In genomic region chr11:98589975-98590374, GRCh38 we compare ENCODE assay signal across 29 cellular contexts.
"Had no signal": no experiment of that assay in that cellular context is flagged by ENCODE, and none has a peak within 500 bp of the region (broad histone marks: within the 10 kb centered on the region; RNA-seq: fewer than 3 reads in every experiment).

No MANE protein-coding gene starts in this region.

- H3K4me2 ChIP-seq: hepatocyte had no signal

- H3K27me3 ChIP-seq: ascending aorta, cardiac muscle cell, colonic mucosa, gastrocnemius medialis, hepatocyte, ovary had no signal

- H3K79me2 ChIP-seq: hepatocyte had no signal

- ATAC-seq: gastrocnemius medialis, left cardiac atrium, left ventricle myocardium superior, sciatic nerve had no signal

- H3K36me3 ChIP-seq: ascending aorta, cardiac muscle cell, colonic mucosa, gastrocnemius medialis, ovary, thoracic aorta had no signal

- H3K27ac ChIP-seq: ascending aorta, colonic mucosa, epithelial cell of prostate, gastrocnemius medialis, hepatocyte, ovary, skin epidermis, thoracic aorta had no signal

- DNase-seq: activated CD4-positive, alpha-beta memory T cell treated with anti-CD3 and anti-CD28 coated beads for 36 hours; activated CD4-positive, alpha-beta T cell treated with anti-CD3 and anti-CD28 coated beads, Interleukin-2, amount 10 ng/mL, durations not matched to agents 24 days and 14 days; activated CD4-positive, CD25-positive, alpha-beta regulatory T cell treated with anti-CD3 and anti-CD28 coated beads, Interleukin-2, amount 50 U/mL, for 72 hours; activated CD8-positive, alpha-beta memory T cell treated with anti-CD3 and anti-CD28 coated beads, Interleukin-2, amount 50 U/mL, for 4 hours; activated effector memory CD4-positive, alpha-beta T cell treated with anti-CD3 and anti-CD28 coated beads, Interleukin-2, amount 50 U/mL, for 16 hours; activated naive CD4-positive, alpha-beta T cell treated with anti-CD3 and anti-CD28 coated beads for 36 hours; activated naive CD8-positive, alpha-beta T cell treated with anti-CD3 and anti-CD28 coated beads, Interleukin-2, amount 10 ng/mL, durations not matched to agents 7 days and 5 days; activated T-cell treated with anti-CD3 and anti-CD28 coated beads, Interleukin-2, amount 50 U/mL, for 1 hour; cerebellar nuclear complex; colonic mucosa; effector CD8-positive, alpha-beta T cell; gastrocnemius medialis; glutamatergic neuron; islet precursor cell; left cardiac atrium; left ventricle myocardium superior; mammary epithelial cell; naive B cell; ovary; stimulated activated CD4-positive, alpha-beta T cell treated with anti-CD3 and anti-CD28 coated beads, Interleukin-12 subunit alpha, Interleukin-12 subunit beta, amount 100 ng/mL, for 4 hours; stimulated activated CD4-positive, alpha-beta T cell treated with anti-CD3 and anti-CD28 coated beads, Interleukin-4, amount 100 ng/mL, for 1 hour; trophoblast cell had no signal

- H3K9me3 ChIP-seq: ascending aorta, colonic mucosa, gastrocnemius medialis, ovary, thoracic aorta had no signal

- H2AFZ ChIP-seq: hepatocyte had no signal

- H3K4me3 ChIP-seq: ascending aorta, cardiac muscle cell, colonic mucosa, gastrocnemius medialis, hepatocyte, ovary, skin epidermis, thoracic aorta had no signal

- H3K4me1 ChIP-seq: ascending aorta, colonic mucosa, gastrocnemius medialis had no signal
